ENCODE assay signal across 8 cellular contexts in the genomic region with DNA sequence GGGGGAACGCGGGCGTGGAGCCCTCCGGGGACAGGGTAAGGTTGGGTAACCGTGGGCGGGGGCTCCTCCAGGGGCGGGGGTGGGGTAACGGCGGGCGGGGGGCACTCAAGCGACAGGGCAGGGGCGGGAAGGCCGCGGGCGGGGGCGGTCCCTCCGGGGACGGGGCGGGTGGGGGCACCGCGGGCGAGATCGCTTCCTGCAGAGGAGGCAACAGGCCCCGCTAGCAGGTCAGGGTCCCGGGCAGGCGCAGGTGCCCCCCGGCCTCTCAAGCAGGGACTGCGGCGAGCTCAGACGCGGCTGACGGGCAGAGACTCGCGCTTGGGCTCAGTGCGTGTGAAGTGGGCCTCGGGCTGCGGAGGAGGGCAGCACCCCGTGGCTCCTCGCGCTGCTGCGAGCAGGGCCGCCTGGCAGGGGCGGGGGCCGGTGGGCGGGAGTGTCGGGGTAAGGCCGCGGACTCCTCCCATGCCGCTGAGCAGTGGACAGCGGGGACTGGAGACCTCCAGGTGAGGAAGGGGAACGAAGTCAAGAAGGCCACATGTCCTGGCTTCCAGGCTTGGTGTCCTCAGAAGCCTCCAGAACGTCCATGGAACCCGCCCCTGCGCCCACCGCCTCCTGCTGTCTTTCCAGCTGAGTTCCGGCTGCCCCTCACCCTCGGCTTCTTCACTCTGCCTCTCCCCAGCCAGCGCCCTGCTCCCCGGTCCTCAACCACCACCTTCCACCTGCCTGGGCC. TPM values are rescaled to one million over a fixed set of nuclear protein-coding genes. Genes with fewer than 3 reads are reported as not detected.
DNase-seq lines count a peak whose midpoint lies in the region; ATAC-seq and TF ChIP-seq lines count a peak whose summit lies in the region.

No MANE protein-coding gene starts in this region.

- H3K27me3 ChIP-seq in MG63 (no peaks in the 10 kb centered on the region), brain microvascular endothelial cell (replicated peaks) (no peaks in the 10 kb centered on the region)

- peak overlapping the region; percentile 76 to 89 for H3K4me3 Mint-ChIP-seq in CD14-positive monocyte

- H3K9me3 ChIP-seq in MG63, result no peaks in the 10 kb centered on the region

- H3K36me3 ChIP-seq in MG63, result peaks cover 6% of the 10 kb centered on the region
- no peaks in the 10 kb centered on the region for H3K36me3 ChIP-seq in brain microvascular endothelial cell (replicated peaks)

- H3K9me3 Mint-ChIP-seq in CD14-positive monocyte, result peaks cover 0 to 2% (median 0%) of the 10 kb centered on the region in 7 donors

- peak overlapping the region; percentile 70 for H3K4me3 ChIP-seq in MG63
- peak overlapping the region; percentile 79 for H3K4me3 ChIP-seq in brain microvascular endothelial cell (ENCODE audit: low read depth, low read length)

- TF ChIP-seq CTCF in CD14-positive monocyte (IDR thresholded peaks at IDR 0.05) (no peak), brain microvascular endothelial cell (IDR thresholded peaks at IDR 0.05; ENCODE audit: low read depth, low read length, missing control alignments) (no peak)

- peak overlapping the region; percentile 72 to 87 (median 83) for H3K27ac Mint-ChIP-seq in CD14-positive monocyte

- H3K27me3 Mint-ChIP-seq in CD14-positive monocyte (ENCODE audit: low read depth in 3 of 3), result peaks cover 10 to 25% (median 17%) of the 10 kb centered on the region in 3 donors

- H3K36me3 Mint-ChIP-seq in CD14-positive monocyte, result peaks cover 0 to 8% of the 10 kb centered on the region in 2 donors

- DNase-seq in CD14-positive monocyte (ENCODE audit: low spot score) (peak; percentile 65), MG63 (peak; percentile 78), T-helper 9 cell (peak; percentile 86), brain microvascular endothelial cell (peak; percentile 9), iPS-NIHi7 (ENCODE audit: extremely low spot score) (peak; percentile 73)
- peak; percentile 53 to 63 for DNase-seq in stimulated activated CD4-positive, alpha-beta T cell treated with anti-CD3 and anti-CD28 coated beads, Interleukin-12 subunit alpha, Interleukin-12 subunit beta, amount 100 ng/mL, for 24 hours (ENCODE audit: low read depth in 2 of 2)

- in situ Hi-C loops in brain microvascular endothelial cell (cut with HindIII; ENCODE audit: low pct_ligation_motif_present, low sequenced_read_pairs), result no loop called here

- peaks cover 47% of the 10 kb centered on the region for H3K4me1 Mint-ChIP-seq in CD14-positive monocyte

- H3K27ac ChIP-seq in brain microvascular endothelial cell, result peak overlapping the region; percentile 73

- intact Hi-C loops in CD14-positive monocyte (cut with micrococcal nuclease), result loop anchor here (5.0 to 10.0 kb wide), 4 partner anchors 34 to 114 kb away; partner anchors contain the start of gene NADK (in 1 of the 2)

- peak; percentile 16 for ATAC-seq in GM19463 (IDR thresholded peaks at IDR 0.05; ENCODE audit: unreplicated experiment)
- ATAC-seq in HG03097 (IDR thresholded peaks at IDR 0.05; ENCODE audit: low FRiP score, unreplicated experiment), result no peak

RNA-seq across cellular contexts. Expression of gene GNB1, which starts 0.6 kb away (rescaled TPM):
- 100 to 1,000 TPM in 1 of 2 donors, 10 to 100 TPM in 1; 41.9 to 111 TPM for polyA plus RNA-seq in CD14-positive monocyte
- 327 and 329 TPM in 2 replicates for total RNA-seq in MG63 (2014; rRNA removed; shearing (Covaris generic); ENCODE audit: low replicate concordance)

RNA-seq across cellular contexts. Expression of gene CALML6, which starts 23.5 kb away (rescaled TPM):
- polyA plus RNA-seq in CD14-positive monocyte, result not detected
- total RNA-seq in MG63 (2014; rRNA removed; shearing (Covaris generic); ENCODE audit: low replicate concordance), result 0.20 TPM in 1 of 2 replicates, not detected in the other

RNA-seq across cellular contexts. Expression of gene TMEM52, which starts 27.6 kb away (rescaled TPM):
- polyA plus RNA-seq in CD14-positive monocyte, result not detected
- total RNA-seq in MG63 (2014; rRNA removed; shearing (Covaris generic); ENCODE audit: low replicate concordance), result not detected in 2 replicates

Comparison
In these comparisons a context has a peak if more than half of its experiments do, and no peak if none do; other contexts are left out.
1. DNase-seq: peak in every context shown above with its lines; median percentile 86 in T-helper 9 cell; 78 in MG63; 73 in iPS-NIHi7; 65 in CD14-positive monocyte; 58 in stimulated activated CD4-positive, alpha-beta T cell treated with anti-CD3 and anti-CD28 coated beads, Interleukin-12 subunit alpha, Interleukin-12 subunit beta, amount 100 ng/mL, for 24 hours; 9 in brain microvascular endothelial cell.